Comparison of ENCODE assay signal across 13 cellular contexts in the genomic region with DNA sequence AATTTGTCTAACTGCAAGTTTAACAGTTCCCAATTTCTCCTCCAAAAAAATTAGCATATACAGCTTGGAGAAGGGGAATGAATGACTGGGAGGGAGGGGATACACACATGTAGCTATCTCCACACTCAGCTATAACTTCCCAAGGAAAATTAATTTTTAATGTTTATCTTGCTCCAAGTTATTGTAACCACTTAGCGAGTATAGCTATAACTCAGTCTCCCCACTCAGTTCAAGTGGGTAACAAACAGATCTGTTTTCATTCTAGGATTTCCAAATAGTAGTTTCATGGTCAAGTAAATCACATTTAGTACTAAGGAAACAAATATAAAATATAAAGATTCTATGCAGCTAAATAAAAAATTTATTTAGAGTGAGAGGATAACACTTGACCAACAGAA. TPM values are rescaled to one million over a fixed set of nuclear protein-coding genes. Genes with fewer than 3 reads are reported as not detected.
A peak's percentile ranks its signal among the peaks of the same experiment; 100 is the strongest.
DNase-seq lines count a peak whose midpoint lies in the region; ATAC-seq and TF ChIP-seq lines count a peak whose summit lies in the region.
"Had no signal": no experiment of that assay in that cellular context is flagged by ENCODE, and none has a peak within 500 bp of the region (broad histone marks: within the 10 kb centered on the region; RNA-seq: fewer than 3 reads in every experiment).

No MANE protein-coding gene starts in this region.

- H3K27me3 Mint-ChIP-seq in WTC11 (ENCODE audit: low read depth) = peaks cover 33% of the 10 kb centered on the region

- no peak overlapping the region for H3K27ac ChIP-seq in right cardiac atrium (ENCODE audit: low read length)
- H3K27ac ChIP-seq in muscle layer of colon (ENCODE audit: low read depth, low read length) = peak overlapping the region; percentile 19
- H3K27ac ChIP-seq: brain microvascular endothelial cell, C4-2B had no signal

- 78% methylated on average over 1 of the region's 1 CpG for WGBS in right cardiac atrium

- peak overlapping the region; percentile 84 for H3K4me3 Mint-ChIP-seq in WTC11
- H3K4me3 Mint-ChIP-seq: activated T-cell treated with anti-CD3 and anti-CD28 coated beads, Interleukin-2, amount 50 U/mL, for 24 hours had no signal

- POLR2A ChIA-PET in WTC11 (lab: Charles Lee) = interaction anchor here (0.8 kb wide), 2 partner anchors 9 to 22 kb away, joined by 3 to 4 read pairs; a partner anchor contains a TSS

- H3K4me1 ChIP-seq in right cardiac atrium (ENCODE audit: control insufficient read depth, insufficient read depth, low read length) (no peaks in the 10 kb centered on the region), muscle layer of colon (ENCODE audit: insufficient read depth, low read length) (peaks cover 34% of the 10 kb centered on the region)

- H3K27ac Mint-ChIP-seq in WTC11 = no peak overlapping the region
- H3K27ac Mint-ChIP-seq: activated T-cell treated with anti-CD3 and anti-CD28 coated beads, Interleukin-2, amount 50 U/mL, for 24 hours had no signal

- H3K27me3 ChIP-seq in right cardiac atrium (ENCODE audit: control insufficient read depth, insufficient read depth) (no peaks in the 10 kb centered on the region), muscle layer of colon (ENCODE audit: control insufficient read depth in 1 of 2, insufficient read depth in 2 of 2, low read length in 2 of 2) (no peaks in the 10 kb centered on the region)
- H3K27me3 ChIP-seq: brain microvascular endothelial cell had no signal

- H3K9ac ChIP-seq in muscle layer of colon (ENCODE audit: low read length) = no peak overlapping the region

- DNase-seq in right cardiac atrium = no peak
- DNase-seq in Right ventricle myocardium superior = no peak
- no peak for DNase-seq in WTC11 (ENCODE audit: low spot score)
- no peak for DNase-seq in activated CD4-positive, CD25-positive, alpha-beta regulatory T cell (lab: John Stamatoyannopoulos, UW)
- DNase-seq in NOMO-1 treated with dmso at 0.1 percent for 144 hours (lab: John Stamatoyannopoulos, UW; ENCODE audit: unreplicated experiment) = no peak
- DNase-seq in omental fat pad (ENCODE audit: low spot score) = no peak
- DNase-seq: activated T-cell treated with anti-CD3 and anti-CD28 coated beads, Interleukin-2, amount 50 U/mL, for 24 hours; brain microvascular endothelial cell; KG1 had no signal

- H3K9me3 Mint-ChIP-seq in WTC11 = no peaks in the 10 kb centered on the region

- no peaks in the 10 kb centered on the region for H3K36me3 ChIP-seq in muscle layer of colon (ENCODE audit: insufficient read depth, low read length)
- H3K36me3 ChIP-seq: brain microvascular endothelial cell had no signal

- peaks cover 41% of the 10 kb centered on the region for H3K4me1 Mint-ChIP-seq in WTC11

- ATAC-seq in right cardiac atrium = no peak
- ATAC-seq in Right ventricle myocardium superior (ENCODE audit: poor library complexity) = no peak
- no peak for ATAC-seq in WTC11
- no peak for ATAC-seq in HG03135 (IDR thresholded peaks at IDR 0.05; ENCODE audit: unreplicated experiment)
- no peak for ATAC-seq in omental fat pad (ENCODE audit: low FRiP score)
- ATAC-seq: Panc1 had no signal

- TF ChIP-seq CTCF in WTC11 (IDR thresholded peaks at IDR 0.05) (no peak), omental fat pad (IDR thresholded peaks at IDR 0.05) (no peak)

- no peaks in the 10 kb centered on the region for H3K36me3 Mint-ChIP-seq in WTC11

- CTCF ChIA-PET in WTC11 (lab: Charles Lee) = interaction anchor here (0.6 to 0.7 kb wide), 2 partner anchors 30 to 37 kb away, joined by 3 to 4 read pairs; no protein-coding TSS in a partner anchor

- intact Hi-C loops in right cardiac atrium (cut with DNase I) = loop anchor here in 2 of 4 donors (2.0 kb wide), 2 partner anchors 23 to 27 kb away; no protein-coding TSS in a partner anchor
- intact Hi-C loops in Right ventricle myocardium superior (cut with DNase I) = loop anchor here (2.0 kb wide), 1 partner anchor 25 kb away; no protein-coding TSS in a partner anchor

- H3K4me3 ChIP-seq in right cardiac atrium (ENCODE audit: low read length) = peak overlapping the region; percentile 82
- no peak overlapping the region for H3K4me3 ChIP-seq in muscle layer of colon (ENCODE audit: low read depth in 1 of 2, low read length in 2 of 2)

- no peaks in the 10 kb centered on the region for H3K9me3 ChIP-seq in right cardiac atrium (ENCODE audit: control insufficient read depth, low read length)
- H3K9me3 ChIP-seq in muscle layer of colon (ENCODE audit: low read length) = no peaks in the 10 kb centered on the region

TF ChIP-seq in WTC11, 78 proteins besides CTCF, POLR2A, EP300 and RAD21 (continues in another document):
- TF ChIP-seq, protein P1, sequence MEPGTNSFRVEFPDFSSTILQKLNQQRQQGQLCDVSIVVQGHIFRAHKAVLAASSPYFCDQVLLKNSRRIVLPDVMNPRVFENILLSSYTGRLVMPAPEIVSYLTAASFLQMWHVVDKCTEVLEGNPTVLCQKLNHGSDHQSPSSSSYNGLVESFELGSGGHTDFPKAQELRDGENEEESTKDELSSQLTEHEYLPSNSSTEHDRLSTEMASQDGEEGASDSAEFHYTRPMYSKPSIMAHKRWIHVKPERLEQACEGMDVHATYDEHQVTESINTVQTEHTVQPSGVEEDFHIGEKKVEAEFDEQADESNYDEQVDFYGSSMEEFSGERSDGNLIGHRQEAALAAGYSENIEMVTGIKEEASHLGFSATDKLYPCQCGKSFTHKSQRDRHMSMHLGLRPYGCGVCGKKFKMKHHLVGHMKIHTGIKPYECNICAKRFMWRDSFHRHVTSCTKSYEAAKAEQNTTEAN (CRISPR knock-in tag; IDR thresholded peaks at IDR 0.05) = no peak
- TF ChIP-seq, protein P2, sequence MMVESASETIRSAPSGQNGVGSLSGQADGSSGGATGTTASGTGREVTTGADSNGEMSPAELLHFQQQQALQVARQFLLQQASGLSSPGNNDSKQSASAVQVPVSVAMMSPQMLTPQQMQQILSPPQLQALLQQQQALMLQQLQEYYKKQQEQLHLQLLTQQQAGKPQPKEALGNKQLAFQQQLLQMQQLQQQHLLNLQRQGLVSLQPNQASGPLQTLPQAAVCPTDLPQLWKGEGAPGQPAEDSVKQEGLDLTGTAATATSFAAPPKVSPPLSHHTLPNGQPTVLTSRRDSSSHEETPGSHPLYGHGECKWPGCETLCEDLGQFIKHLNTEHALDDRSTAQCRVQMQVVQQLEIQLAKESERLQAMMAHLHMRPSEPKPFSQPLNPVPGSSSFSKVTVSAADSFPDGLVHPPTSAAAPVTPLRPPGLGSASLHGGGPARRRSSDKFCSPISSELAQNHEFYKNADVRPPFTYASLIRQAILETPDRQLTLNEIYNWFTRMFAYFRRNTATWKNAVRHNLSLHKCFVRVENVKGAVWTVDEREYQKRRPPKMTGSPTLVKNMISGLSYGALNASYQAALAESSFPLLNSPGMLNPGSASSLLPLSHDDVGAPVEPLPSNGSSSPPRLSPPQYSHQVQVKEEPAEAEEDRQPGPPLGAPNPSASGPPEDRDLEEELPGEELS (CRISPR knock-in tag; IDR thresholded peaks at IDR 0.05) = no peak
- TF ChIP-seq NFATC4 (CRISPR knock-in tag; IDR thresholded peaks at IDR 0.05) (no peak), ZNF263 (CRISPR knock-in tag; IDR thresholded peaks at IDR 0.05; ENCODE audit: low read depth) (no peak), RELA (CRISPR knock-in tag; IDR thresholded peaks at IDR 0.05; ENCODE audit: borderline replicate concordance) (no peak), CREB1 (CRISPR knock-in tag; IDR thresholded peaks at IDR 0.05) (no peak), NFYB (CRISPR knock-in tag; conservative IDR thresholded peaks at IDR 0.05; ENCODE audit: low read depth) (no peak), TEAD4 (CRISPR knock-in tag; IDR thresholded peaks at IDR 0.05) (no peak)
- TF ChIP-seq, protein P3, sequence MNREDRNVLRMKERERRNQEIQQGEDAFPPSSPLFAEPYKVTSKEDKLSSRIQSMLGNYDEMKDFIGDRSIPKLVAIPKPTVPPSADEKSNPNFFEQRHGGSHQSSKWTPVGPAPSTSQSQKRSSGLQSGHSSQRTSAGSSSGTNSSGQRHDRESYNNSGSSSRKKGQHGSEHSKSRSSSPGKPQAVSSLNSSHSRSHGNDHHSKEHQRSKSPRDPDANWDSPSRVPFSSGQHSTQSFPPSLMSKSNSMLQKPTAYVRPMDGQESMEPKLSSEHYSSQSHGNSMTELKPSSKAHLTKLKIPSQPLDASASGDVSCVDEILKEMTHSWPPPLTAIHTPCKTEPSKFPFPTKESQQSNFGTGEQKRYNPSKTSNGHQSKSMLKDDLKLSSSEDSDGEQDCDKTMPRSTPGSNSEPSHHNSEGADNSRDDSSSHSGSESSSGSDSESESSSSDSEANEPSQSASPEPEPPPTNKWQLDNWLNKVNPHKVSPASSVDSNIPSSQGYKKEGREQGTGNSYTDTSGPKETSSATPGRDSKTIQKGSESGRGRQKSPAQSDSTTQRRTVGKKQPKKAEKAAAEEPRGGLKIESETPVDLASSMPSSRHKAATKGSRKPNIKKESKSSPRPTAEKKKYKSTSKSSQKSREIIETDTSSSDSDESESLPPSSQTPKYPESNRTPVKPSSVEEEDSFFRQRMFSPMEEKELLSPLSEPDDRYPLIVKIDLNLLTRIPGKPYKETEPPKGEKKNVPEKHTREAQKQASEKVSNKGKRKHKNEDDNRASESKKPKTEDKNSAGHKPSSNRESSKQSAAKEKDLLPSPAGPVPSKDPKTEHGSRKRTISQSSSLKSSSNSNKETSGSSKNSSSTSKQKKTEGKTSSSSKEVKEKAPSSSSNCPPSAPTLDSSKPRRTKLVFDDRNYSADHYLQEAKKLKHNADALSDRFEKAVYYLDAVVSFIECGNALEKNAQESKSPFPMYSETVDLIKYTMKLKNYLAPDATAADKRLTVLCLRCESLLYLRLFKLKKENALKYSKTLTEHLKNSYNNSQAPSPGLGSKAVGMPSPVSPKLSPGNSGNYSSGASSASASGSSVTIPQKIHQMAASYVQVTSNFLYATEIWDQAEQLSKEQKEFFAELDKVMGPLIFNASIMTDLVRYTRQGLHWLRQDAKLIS (CRISPR knock-in tag; IDR thresholded peaks at IDR 0.05; ENCODE audit: borderline replicate concordance) = no peak
- TF ChIP-seq, protein P4, sequence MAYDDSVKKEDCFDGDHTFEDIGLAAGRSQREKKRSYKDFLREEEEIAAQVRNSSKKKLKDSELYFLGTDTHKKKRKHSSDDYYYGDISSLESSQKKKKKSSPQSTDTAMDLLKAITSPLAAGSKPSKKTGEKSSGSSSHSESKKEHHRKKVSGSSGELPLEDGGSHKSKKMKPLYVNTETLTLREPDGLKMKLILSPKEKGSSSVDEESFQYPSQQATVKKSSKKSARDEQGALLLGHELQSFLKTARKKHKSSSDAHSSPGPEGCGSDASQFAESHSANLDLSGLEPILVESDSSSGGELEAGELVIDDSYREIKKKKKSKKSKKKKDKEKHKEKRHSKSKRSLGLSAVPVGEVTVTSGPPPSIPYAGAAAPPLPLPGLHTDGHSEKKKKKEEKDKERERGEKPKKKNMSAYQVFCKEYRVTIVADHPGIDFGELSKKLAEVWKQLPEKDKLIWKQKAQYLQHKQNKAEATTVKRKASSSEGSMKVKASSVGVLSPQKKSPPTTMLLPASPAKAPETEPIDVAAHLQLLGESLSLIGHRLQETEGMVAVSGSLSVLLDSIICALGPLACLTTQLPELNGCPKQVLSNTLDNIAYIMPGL (CRISPR knock-in tag; IDR thresholded peaks at IDR 0.05) = no peak

RNA-seq across cellular contexts. Expression of a gene that starts 10.0 kb away (rescaled TPM):
- total RNA-seq in right cardiac atrium (100 to 1,000 TPM; 125 to 143 (median 134) TPM), Right ventricle myocardium superior (104 TPM), WTC11 (2021) (7.1 to 12.5 TPM (median 7.4 TPM) in 3 replicates), omental fat pad (100 to 1,000 TPM in 3 of 4 donors, 10 to 100 TPM in 1; 55.1 to 265 (median 106) TPM)
- polyA plus RNA-seq in right cardiac atrium = 22.5 TPM
